In genomic region chr2:136020831-136021230, GRCh38 we compare ENCODE assay signal across 14 cellular contexts.
"Had no signal": no experiment of that assay in that cellular context is flagged by ENCODE, and none has a peak within 500 bp of the region (broad histone marks: within the 10 kb centered on the region; RNA-seq: fewer than 3 reads in every experiment).

No MANE protein-coding gene starts in this region.

- H3K27me3 ChIP-seq: brain microvascular endothelial cell, heart left ventricle, suprapubic skin had no signal

- DNase-seq: activated CD4-positive, CD25-positive, alpha-beta regulatory T cell treated with anti-CD3 and anti-CD28 coated beads, Interleukin-2, amount 50 U/mL, for 72 hours; activated naive CD4-positive, alpha-beta T cell treated with Interleukin-2 at 50 U/mL for 16 hours; brain microvascular endothelial cell; cerebellar nuclear complex; effector memory CD8-positive, alpha-beta T cell; heart left ventricle; left cardiac atrium; lower lobe of right lung; retina; stimulated activated CD4-positive, alpha-beta T cell treated with anti-CD3 and anti-CD28 coated beads, Interleukin-4, amount 100 ng/mL, for 24 hours; stimulated activated naive CD4-positive, alpha-beta T cell had no signal

- H3K27ac ChIP-seq: brain microvascular endothelial cell, epithelial cell of prostate, heart left ventricle, lower lobe of right lung, parathyroid adenoma, suprapubic skin had no signal
